Comparison of ENCODE assay signal across 1 cellular context in the genomic region with DNA sequence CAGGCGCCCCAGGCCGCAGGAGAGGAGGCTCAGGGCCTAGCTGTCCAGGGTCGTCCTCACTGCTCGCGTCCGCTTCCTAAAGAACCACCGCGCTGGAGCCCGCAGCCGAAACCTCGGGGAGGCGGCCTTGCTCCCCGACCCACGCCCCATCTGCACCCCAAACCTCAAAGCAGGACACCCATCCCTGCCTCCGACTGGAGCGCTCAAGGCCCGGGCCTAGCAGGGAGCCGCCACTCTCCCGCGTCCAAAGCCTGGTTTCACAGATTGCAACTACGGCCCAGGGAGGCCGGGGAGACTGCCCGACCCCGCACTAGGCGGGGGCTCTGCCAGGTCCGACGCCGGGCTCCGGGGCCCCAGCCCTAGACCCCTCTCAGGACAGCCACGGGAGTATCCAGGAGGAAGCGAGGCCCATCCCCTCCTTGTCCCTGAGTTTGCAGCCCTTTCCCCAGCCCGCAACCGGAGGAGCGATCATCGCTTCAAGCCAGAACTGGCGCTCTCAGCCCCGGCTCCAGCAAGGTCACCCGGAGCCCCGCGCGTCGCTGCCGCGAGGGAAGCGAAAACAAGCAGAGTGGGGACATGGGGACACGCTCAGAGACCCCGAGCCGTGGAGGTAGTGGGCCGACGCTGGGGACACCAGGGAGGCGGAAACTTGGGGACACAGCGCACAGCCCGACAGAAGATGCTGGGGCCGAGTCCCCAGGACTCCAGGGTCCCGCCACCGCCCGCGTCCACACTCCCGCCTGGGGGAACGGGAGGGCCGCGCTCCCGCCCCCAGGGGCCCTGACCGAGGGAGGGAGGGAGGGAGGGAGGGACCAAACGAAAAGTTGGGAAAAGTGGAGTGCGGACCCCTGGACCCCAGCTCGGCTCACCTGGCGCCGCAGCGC.
TF ChIP-seq lines count a peak whose summit lies in the region.

No MANE protein-coding gene starts in this region.

TF ChIP-seq in GM23338, 12 proteins besides CTCF, POLR2A, EP300 and RAD21 (continued from another document):
- TF ChIP-seq, protein P1, sequence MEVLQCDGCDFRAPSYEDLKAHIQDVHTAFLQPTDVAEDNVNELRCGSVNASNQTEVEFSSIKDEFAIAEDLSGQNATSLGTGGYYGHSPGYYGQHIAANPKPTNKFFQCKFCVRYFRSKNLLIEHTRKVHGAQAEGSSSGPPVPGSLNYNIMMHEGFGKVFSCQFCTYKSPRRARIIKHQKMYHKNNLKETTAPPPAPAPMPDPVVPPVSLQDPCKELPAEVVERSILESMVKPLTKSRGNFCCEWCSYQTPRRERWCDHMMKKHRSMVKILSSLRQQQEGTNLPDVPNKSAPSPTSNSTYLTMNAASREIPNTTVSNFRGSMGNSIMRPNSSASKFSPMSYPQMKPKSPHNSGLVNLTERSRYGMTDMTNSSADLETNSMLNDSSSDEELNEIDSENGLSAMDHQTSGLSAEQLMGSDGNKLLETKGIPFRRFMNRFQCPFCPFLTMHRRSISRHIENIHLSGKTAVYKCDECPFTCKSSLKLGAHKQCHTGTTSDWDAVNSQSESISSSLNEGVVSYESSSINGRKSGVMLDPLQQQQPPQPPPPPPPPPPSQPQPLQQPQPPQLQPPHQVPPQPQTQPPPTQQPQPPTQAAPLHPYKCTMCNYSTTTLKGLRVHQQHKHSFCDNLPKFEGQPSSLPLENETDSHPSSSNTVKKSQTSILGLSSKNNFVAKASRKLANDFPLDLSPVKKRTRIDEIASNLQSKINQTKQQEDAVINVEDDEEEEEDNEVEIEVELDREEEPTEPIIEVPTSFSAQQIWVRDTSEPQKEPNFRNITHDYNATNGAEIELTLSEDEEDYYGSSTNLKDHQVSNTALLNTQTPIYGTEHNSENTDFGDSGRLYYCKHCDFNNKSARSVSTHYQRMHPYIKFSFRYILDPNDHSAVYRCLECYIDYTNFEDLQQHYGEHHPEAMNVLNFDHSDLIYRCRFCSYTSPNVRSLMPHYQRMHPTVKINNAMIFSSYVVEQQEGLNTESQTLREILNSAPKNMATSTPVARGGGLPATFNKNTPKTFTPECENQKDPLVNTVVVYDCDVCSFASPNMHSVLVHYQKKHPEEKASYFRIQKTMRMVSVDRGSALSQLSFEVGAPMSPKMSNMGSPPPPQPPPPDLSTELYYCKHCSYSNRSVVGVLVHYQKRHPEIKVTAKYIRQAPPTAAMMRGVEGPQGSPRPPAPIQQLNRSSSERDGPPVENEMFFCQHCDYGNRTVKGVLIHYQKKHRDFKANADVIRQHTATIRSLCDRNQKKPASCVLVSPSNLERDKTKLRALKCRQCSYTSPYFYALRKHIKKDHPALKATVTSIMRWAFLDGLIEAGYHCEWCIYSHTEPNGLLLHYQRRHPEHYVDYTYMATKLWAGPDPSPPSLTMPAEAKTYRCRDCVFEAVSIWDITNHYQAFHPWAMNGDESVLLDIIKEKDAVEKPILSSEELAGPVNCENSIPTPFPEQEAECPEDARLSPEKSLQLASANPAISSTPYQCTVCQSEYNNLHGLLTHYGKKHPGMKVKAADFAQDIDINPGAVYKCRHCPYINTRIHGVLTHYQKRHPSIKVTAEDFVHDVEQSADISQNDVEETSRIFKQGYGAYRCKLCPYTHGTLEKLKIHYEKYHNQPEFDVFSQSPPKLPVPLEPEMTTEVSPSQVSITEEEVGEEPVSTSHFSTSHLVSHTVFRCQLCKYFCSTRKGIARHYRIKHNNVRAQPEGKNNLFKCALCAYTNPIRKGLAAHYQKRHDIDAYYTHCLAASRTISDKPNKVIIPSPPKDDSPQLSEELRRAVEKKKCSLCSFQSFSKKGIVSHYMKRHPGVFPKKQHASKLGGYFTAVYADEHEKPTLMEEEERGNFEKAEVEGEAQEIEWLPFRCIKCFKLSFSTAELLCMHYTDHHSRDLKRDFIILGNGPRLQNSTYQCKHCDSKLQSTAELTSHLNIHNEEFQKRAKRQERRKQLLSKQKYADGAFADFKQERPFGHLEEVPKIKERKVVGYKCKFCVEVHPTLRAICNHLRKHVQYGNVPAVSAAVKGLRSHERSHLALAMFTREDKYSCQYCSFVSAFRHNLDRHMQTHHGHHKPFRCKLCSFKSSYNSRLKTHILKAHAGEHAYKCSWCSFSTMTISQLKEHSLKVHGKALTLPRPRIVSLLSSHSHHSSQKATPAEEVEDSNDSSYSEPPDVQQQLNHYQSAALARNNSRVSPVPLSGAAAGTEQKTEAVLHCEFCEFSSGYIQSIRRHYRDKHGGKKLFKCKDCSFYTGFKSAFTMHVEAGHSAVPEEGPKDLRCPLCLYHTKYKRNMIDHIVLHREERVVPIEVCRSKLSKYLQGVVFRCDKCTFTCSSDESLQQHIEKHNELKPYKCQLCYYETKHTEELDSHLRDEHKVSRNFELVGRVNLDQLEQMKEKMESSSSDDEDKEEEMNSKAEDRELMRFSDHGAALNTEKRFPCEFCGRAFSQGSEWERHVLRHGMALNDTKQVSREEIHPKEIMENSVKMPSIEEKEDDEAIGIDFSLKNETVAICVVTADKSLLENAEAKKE (CRISPR knock-in tag; IDR thresholded peaks at IDR 0.05): no peak
- TF ChIP-seq EZH2 (IDR thresholded peaks at IDR 0.05; ENCODE audit: low read depth, unreplicated experiment): peak; percentile 74
TF ChIP-seq in GM23338: peak in this region for 2.
